Comparison of ENCODE assay signal across 8 cellular contexts in the genomic region with DNA sequence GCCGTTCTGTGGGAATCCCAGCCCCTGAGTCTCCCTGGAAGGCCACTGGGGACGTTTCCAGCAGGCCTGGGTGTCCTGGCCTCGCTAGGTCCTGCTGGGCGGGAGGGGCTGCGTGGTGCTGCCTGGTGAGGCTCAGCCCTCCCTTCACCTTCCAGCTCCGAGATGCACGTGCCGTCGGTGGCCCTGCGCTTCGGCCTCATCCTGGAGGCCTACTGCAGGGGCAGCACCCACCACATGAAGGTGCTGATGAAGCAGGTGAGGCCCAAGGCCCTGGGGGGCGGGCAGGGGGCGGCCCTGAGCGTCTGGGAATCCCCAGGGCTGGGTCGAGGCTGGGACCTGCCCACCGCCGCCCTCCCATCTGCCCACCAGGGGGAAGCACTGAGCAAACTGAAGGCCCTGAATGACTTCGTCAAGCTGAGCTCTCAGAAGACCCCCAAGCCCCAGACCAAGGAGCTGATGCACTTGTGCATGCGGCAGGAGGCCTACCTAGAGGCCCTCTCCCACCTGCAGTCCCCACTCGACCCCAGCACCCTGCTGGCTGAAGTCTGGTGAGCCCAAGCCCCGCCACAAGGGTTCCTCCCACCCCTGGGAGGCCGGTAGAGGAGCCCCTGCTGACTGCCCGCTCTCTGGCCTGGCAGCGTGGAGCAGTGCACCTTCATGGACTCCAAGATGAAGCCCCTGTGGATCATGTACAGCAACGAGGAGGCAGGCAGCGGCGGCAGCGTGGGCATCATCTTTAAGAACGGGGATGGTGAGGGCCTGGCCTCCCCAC.
DNase-seq lines count a peak whose midpoint lies in the region; ATAC-seq and TF ChIP-seq lines count a peak whose summit lies in the region.

No MANE protein-coding gene starts in this region.

- no peak for TF ChIP-seq POLR2A in prostate gland (IDR thresholded peaks at IDR 0.05)

- H3K4me3 ChIP-seq in epithelial cell of esophagus (ENCODE audit: low read length) (no peak overlapping the region), prostate gland (no peak overlapping the region)

- peak; percentile 47 for TF ChIP-seq CTCF in epithelial cell of esophagus (IDR thresholded peaks at IDR 0.05; ENCODE audit: insufficient read depth, low read depth, low read length, missing control alignments)
- peak in 3 of 4 experiments; percentile 40 to 56 (median 46) for TF ChIP-seq CTCF in prostate gland (IDR thresholded peaks at IDR 0.05)

- intact Hi-C loops in prostate gland (cut with DNase I) = loop anchor here (5.0 kb wide), 1 partner anchor 146 kb away; no protein-coding TSS in a partner anchor

- H3K27me3 ChIP-seq in prostate gland (replicated peaks; ENCODE audit: insufficient read depth) = no peaks in the 10 kb centered on the region

- peak; percentile 53 for DNase-seq in Daoy (ENCODE audit: low read depth)
- DNase-seq in NAMALWA (ENCODE audit: low spot score) = peak; percentile 90
- peak; percentile 54 for DNase-seq in activated CD8-positive, alpha-beta memory T cell treated with anti-CD3 and anti-CD28 coated beads, Interleukin-2, amount 50 U/mL, for 24 hours (ENCODE audit: extremely low read depth)
- peak; percentile 27 for DNase-seq in epithelial cell of esophagus (ENCODE audit: low read depth)
- no peak for DNase-seq in prostate gland (ENCODE audit: low spot score)
- no peak for DNase-seq in DMS79 treated with DMSO at 0.1 percent for 48 hours (lab: John Stamatoyannopoulos, UW)
- DNase-seq in NCI-H128 (lab: John Stamatoyannopoulos, UW; ENCODE audit: unreplicated experiment) = no peak

- no peaks in the 10 kb centered on the region for H3K4me1 ChIP-seq in prostate gland (replicated peaks)

- H3K27ac ChIP-seq in prostate gland = no peak overlapping the region

- no peaks in the 10 kb centered on the region for H3K9me3 ChIP-seq in prostate gland

- 58% methylated on average over 22 of the region's 29 CpGs for WGBS in prostate gland

- H3K36me3 ChIP-seq in prostate gland = peaks cover 0 to 6% of the 10 kb centered on the region in 2 donors

- no peak for ATAC-seq in GM19397 (IDR thresholded peaks at IDR 0.05; ENCODE audit: unreplicated experiment)

Comparison
In these comparisons a context has a peak if more than half of its experiments do, and no peak if none do; other contexts are left out.
1. DNase-seq: peak in Daoy (single experiment), NAMALWA (single experiment), activated CD8-positive, alpha-beta memory T cell treated with anti-CD3 and anti-CD28 coated beads, Interleukin-2, amount 50 U/mL, for 24 hours (single experiment) and epithelial cell of esophagus (single experiment); none in prostate gland (single experiment), DMS79 treated with DMSO at 0.1 percent for 48 hours (single experiment) and NCI-H128 (single experiment).